ENCODE assay signal across 20 cellular contexts in genomic region chr2:177900091-177900490, GRCh38.
DNase-seq lines count a peak whose midpoint lies in the region; ATAC-seq and TF ChIP-seq lines count a peak whose summit lies in the region.
"Had no signal": no experiment of that assay in that cellular context is flagged by ENCODE, and none has a peak within 500 bp of the region (broad histone marks: within the 10 kb centered on the region; RNA-seq: fewer than 3 reads in every experiment).

No MANE protein-coding gene starts in this region.

- H2AK5ac ChIP-seq in mesenchymal stem cell (ENCODE audit: low read length, severe bottlenecking) = no peak overlapping the region

- H3K4me2 ChIP-seq in mesenchymal stem cell (ENCODE audit: low read length, poor library complexity, severe bottlenecking) = no peak overlapping the region

- H3K27me3 ChIP-seq in mesenchymal stem cell (ENCODE audit: control insufficient read depth in 1 of 2, insufficient read depth in 1 of 2, low read length in 2 of 2) = no peaks in the 10 kb centered on the region
- H3K27me3 ChIP-seq: MG63, Peyer's patch had no signal

- H3K9ac ChIP-seq in mesenchymal stem cell (ENCODE audit: low read length) = no peak overlapping the region

- no peak overlapping the region for H4K8ac ChIP-seq in mesenchymal stem cell (ENCODE audit: low read length)

- H3K4me1 ChIP-seq in mesenchymal stem cell (ENCODE audit: control insufficient read depth, insufficient read depth, low read depth, low read length) = no peaks in the 10 kb centered on the region
- H3K4me1 ChIP-seq: Peyer's patch, SJSA1 had no signal

- H3K4ac ChIP-seq in mesenchymal stem cell (ENCODE audit: low read depth in 1 of 2, low read length in 2 of 2) = no peak overlapping the region

- TF ChIP-seq CTCF in RWPE1 (conservative IDR thresholded peaks at IDR 0.05; ENCODE audit: low read depth) = no peak

- no peaks in the 10 kb centered on the region for H3K36me3 ChIP-seq in mesenchymal stem cell (ENCODE audit: control insufficient read depth in 1 of 2, insufficient read depth in 2 of 2, low read depth in 1 of 2, low read length in 2 of 2)
- H3K36me3 ChIP-seq: MG63, Peyer's patch, SJSA1 had no signal

- no peaks in the 10 kb centered on the region for H3K9me3 ChIP-seq in mesenchymal stem cell (ENCODE audit: control insufficient read depth, low read length)
- H3K9me3 ChIP-seq: MG63, Peyer's patch, SJSA1 had no signal

- DNase-seq in ELR (ENCODE audit: low read depth) (peak; percentile 55), HS-5 (ENCODE audit: low read depth) (peak; percentile 19), RWPE1 (ENCODE audit: low spot score) (peak; percentile 57), epithelial cell of prostate (ENCODE audit: low read depth, low spot score) (peak; percentile 37), COLO829 (ENCODE audit: low spot score) (no peak), mesenchymal stem cell (no peak), NCI-H2196 treated with DMSO at 0.1 percent for 48 hours (lab: John Stamatoyannopoulos, UW; ENCODE audit: unreplicated experiment) (no peak)
- DNase-seq: HCEC 1CT, Kasumi-1, MG63, NCI-H1105 treated with DMSO at 0.1 percent for 48 hours, NCI-H146, NCI-H1930, NCI-H2107, NCI-H526 treated with DMSO at 0.1 percent for 48 hours, Peyer's patch had no signal

- H2BK120ac ChIP-seq in mesenchymal stem cell (ENCODE audit: low read depth, low read length) = no peak overlapping the region

- no peak overlapping the region for H2BK15ac ChIP-seq in mesenchymal stem cell (ENCODE audit: low read depth, poor library complexity, severe bottlenecking)

- no peak overlapping the region for H3K4me3 ChIP-seq in mesenchymal stem cell (ENCODE audit: insufficient read depth in 1 of 2, low read depth in 1 of 2, low read length in 2 of 2)
- H3K4me3 ChIP-seq: K562, MG63, Peyer's patch, SJSA1 had no signal

- no peak overlapping the region for H3K27ac ChIP-seq in RWPE1
- H3K27ac ChIP-seq in epithelial cell of prostate = no peak overlapping the region
- no peak overlapping the region for H3K27ac ChIP-seq in mesenchymal stem cell (ENCODE audit: low read length, poor library complexity, severe bottlenecking)
- H3K27ac ChIP-seq: Peyer's patch, SJSA1 had no signal

- no peak overlapping the region for H4K91ac ChIP-seq in mesenchymal stem cell (ENCODE audit: low read length)

- H2AFZ ChIP-seq in mesenchymal stem cell (ENCODE audit: low read depth, low read length) = no peak overlapping the region

- H3K14ac ChIP-seq in mesenchymal stem cell (ENCODE audit: low read length in 2 of 2) = no peak overlapping the region

- no peak overlapping the region for H3K23ac ChIP-seq in mesenchymal stem cell (ENCODE audit: low read length in 2 of 2)

- CTCF ChIA-PET in RWPE1 (lab: Yijun Ruan, JAX) = interaction anchor here (0.6 to 0.7 kb wide), 3 partner anchors 18 to 335 kb away, joined by 3 to 6 read pairs (median 5); no protein-coding TSS in a partner anchor

- no peak overlapping the region for H2BK5ac ChIP-seq in mesenchymal stem cell (ENCODE audit: low read depth, low read length, poor library complexity, severe bottlenecking)

- no peak for ATAC-seq in HG03045 (IDR thresholded peaks at IDR 0.05; ENCODE audit: unreplicated experiment)
- ATAC-seq: K562, Right ventricle myocardium inferior had no signal

- no peak overlapping the region for H2BK12ac ChIP-seq in mesenchymal stem cell (ENCODE audit: low read length in 2 of 2)

- no peak overlapping the region for H3K18ac ChIP-seq in mesenchymal stem cell (ENCODE audit: low read depth in 1 of 2, low read length in 2 of 2)

- POLR2A ChIA-PET in RWPE1 (lab: Yijun Ruan, JAX; ENCODE audit: low non-redundant PET) = no interaction called here

- no peaks in the 10 kb centered on the region for H3K79me1 ChIP-seq in mesenchymal stem cell (replicated peaks; ENCODE audit: low read length, poor library complexity, severe bottlenecking)

Comparison
In these comparisons a context has a peak if more than half of its experiments do, and no peak if none do; other contexts are left out.
1. DNase-seq: peak in ELR (single experiment), HS-5 (single experiment), RWPE1 (single experiment) and epithelial cell of prostate (single experiment); none in COLO829 (single experiment), mesenchymal stem cell (single experiment) and NCI-H2196 treated with DMSO at 0.1 percent for 48 hours (single experiment).